15 cellular contexts compared by ENCODE assay signal in the genomic region with DNA sequence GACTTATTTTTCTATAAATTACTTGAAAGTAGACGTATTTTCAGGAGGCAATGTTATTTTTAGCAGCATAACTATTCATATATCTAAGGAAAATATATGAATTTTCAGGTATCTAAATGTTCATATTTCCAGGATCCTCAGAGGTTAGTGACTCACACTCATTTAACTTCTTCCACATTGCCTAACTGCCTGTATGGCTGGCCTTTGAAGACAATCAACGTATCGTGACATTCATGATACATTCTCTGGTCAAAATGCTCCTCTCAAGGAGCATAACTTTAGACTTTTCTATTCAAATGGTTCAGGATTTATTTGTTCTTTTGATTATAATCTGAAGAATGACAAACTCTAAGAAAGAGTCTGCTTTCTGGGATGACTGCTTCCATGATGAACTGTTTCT.
"Had no signal": no experiment of that assay in that cellular context is flagged by ENCODE, and none has a peak within 500 bp of the region (broad histone marks: within the 10 kb centered on the region; RNA-seq: fewer than 3 reads in every experiment).

No MANE protein-coding gene starts in this region.

- H3K36me3 ChIP-seq: gastrocnemius medialis, heart right ventricle, uterus had no signal

- H3K27ac ChIP-seq: parathyroid adenoma, uterus had no signal

- H3K4me1 ChIP-seq: parathyroid adenoma had no signal

- H3K27ac Mint-ChIP-seq: activated CD8-positive, alpha-beta memory T cell treated with anti-CD3 and anti-CD28 coated beads, Interleukin-2, amount 10 ng/mL, durations not matched to agents 7 days and 5 days; activated naive CD8-positive, alpha-beta T cell; activated T-cell treated with anti-CD3 and anti-CD28 coated beads, Interleukin-2, amount 50 U/mL, for 24 hours had no signal

- H3K79me2 ChIP-seq: parathyroid adenoma had no signal

- H3K4me3 ChIP-seq: gastrocnemius medialis, heart right ventricle, uterus had no signal

- H3K27me3 ChIP-seq: gastrocnemius medialis, heart right ventricle, uterus had no signal

- H3K9ac ChIP-seq: parathyroid adenoma had no signal

- H3K9me3 ChIP-seq: gastrocnemius medialis, heart right ventricle, uterus had no signal

- H3K27me3 Mint-ChIP-seq: activated CD8-positive, alpha-beta memory T cell treated with anti-CD3 and anti-CD28 coated beads, Interleukin-2, amount 10 ng/mL, durations not matched to agents 7 days and 5 days; activated naive CD8-positive, alpha-beta T cell; activated T-cell treated with anti-CD3 and anti-CD28 coated beads, Interleukin-2, amount 50 U/mL, for 24 hours had no signal

- H3K4me1 Mint-ChIP-seq: activated CD8-positive, alpha-beta memory T cell treated with anti-CD3 and anti-CD28 coated beads, Interleukin-2, amount 10 ng/mL, durations not matched to agents 7 days and 5 days had no signal

- H2AFZ ChIP-seq: parathyroid adenoma had no signal

- H3K36me3 Mint-ChIP-seq: activated CD8-positive, alpha-beta memory T cell treated with anti-CD3 and anti-CD28 coated beads, Interleukin-2, amount 10 ng/mL, durations not matched to agents 7 days and 5 days; activated naive CD8-positive, alpha-beta T cell had no signal

- ATAC-seq: activated CD4-positive, CD25-positive, alpha-beta regulatory T cell treated with anti-CD3 and anti-CD28 coated beads, Interleukin-2, amount 50 U/mL, for 24 hours; activated CD8-positive, alpha-beta memory T cell treated with anti-CD3 and anti-CD28 coated beads, Interleukin-2, amount 10 ng/mL, durations not matched to agents 7 days and 5 days; gastrocnemius medialis; heart right ventricle; left ventricle myocardium superior had no signal

- DNase-seq: activated CD4-positive, alpha-beta T cell treated with anti-CD3 and anti-CD28 coated beads, Interleukin-2, amount 50 U/mL, for 4 hours; activated CD8-positive, alpha-beta memory T cell treated with anti-CD3 and anti-CD28 coated beads, Interleukin-2, amount 10 ng/mL, durations not matched to agents 7 days and 5 days; activated effector memory CD4-positive, alpha-beta T cell treated with Interleukin-2 at 50 U/mL for 16 hours; activated T-cell treated with anti-CD3 and anti-CD28 coated beads, Interleukin-2, amount 50 U/mL, for 24 hours; anterior cingulate cortex; gastrocnemius medialis; heart right ventricle; islet precursor cell; left ventricle myocardium superior; small intestine; uterus had no signal

- H3K4me3 Mint-ChIP-seq: activated CD8-positive, alpha-beta memory T cell treated with anti-CD3 and anti-CD28 coated beads, Interleukin-2, amount 10 ng/mL, durations not matched to agents 7 days and 5 days; activated naive CD8-positive, alpha-beta T cell; activated T-cell treated with anti-CD3 and anti-CD28 coated beads, Interleukin-2, amount 50 U/mL, for 24 hours; neural crest cell had no signal

- H3K9me3 Mint-ChIP-seq: activated T-cell treated with anti-CD3 and anti-CD28 coated beads, Interleukin-2, amount 50 U/mL, for 24 hours; neural crest cell had no signal
